Comparison of ENCODE assay signal across 33 cellular contexts in the genomic region with DNA sequence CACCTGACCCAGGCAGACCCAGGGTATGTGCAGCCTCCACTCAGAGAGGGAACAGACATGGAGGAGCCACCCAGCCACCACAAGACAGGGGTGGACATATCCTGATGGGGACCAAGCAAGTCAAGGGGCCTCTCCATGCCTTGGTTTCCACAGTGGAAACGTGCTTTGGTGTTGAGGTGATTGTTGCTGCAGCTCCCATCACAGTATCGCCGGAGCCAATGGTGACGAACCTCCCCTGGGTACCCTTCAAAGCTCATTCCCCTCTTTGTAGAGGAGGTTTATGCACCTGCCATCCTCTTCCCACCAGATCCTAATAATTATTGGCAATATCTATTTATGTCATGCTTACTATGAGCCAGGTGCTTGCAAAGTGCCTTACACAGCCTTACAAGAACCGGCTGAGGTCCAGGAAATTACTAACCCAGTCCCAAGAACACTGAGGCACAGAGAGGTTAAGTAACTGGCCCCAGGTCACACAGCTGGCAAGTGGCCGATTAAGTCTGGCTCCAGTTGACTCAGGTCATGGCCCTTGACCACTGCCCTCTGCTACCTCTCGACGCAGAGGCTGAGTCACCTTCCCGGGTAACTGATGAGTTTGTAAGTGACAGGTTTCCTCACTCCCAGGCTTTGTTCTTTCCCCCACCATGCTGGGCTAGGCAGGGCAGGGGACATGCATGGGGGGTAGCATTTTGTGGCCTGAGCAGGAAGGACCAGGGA. TPM values are rescaled to one million over a fixed set of nuclear protein-coding genes. Genes with fewer than 3 reads are reported as not detected.
"Had no signal": no experiment of that assay in that cellular context is flagged by ENCODE, and none has a peak within 500 bp of the region (broad histone marks: within the 10 kb centered on the region; RNA-seq: fewer than 3 reads in every experiment).

No MANE protein-coding gene starts in this region.

- DNase-seq: activated CD4-positive, alpha-beta memory T cell treated with anti-CD3 and anti-CD28 coated beads, Interleukin-2, amount 10 ng/mL, durations not matched to agents 7 days and 5 days; activated CD4-positive, alpha-beta T cell treated with anti-CD3 and anti-CD28 coated beads for 1 hour; activated CD4-positive, alpha-beta T cell treated with anti-CD3 and anti-CD28 coated beads for 48 hours; activated CD4-positive, CD25-positive, alpha-beta regulatory T cell; activated gamma-delta T cell; activated naive CD4-positive, alpha-beta T cell treated with Interleukin-2 at 50 U/mL for 16 hours; activated naive CD8-positive, alpha-beta T cell treated with anti-CD3 and anti-CD28 coated beads, Interleukin-2, amount 10 ng/mL, durations not matched to agents 7 days and 5 days; activated T-cell treated with anti-CD3 and anti-CD28 coated beads, Interleukin-2, amount 50 U/mL, for 24 hours; amygdala; NCI-H1105; NCI-H1417 treated with DMSO at 0.1 percent for 48 hours; NCI-H1930; NCI-H2081 treated with DMSO at 0.1 percent for 48 hours; NCI-H510A; NCI-H526; NCI-H748 treated with DMSO at 0.1 percent for 48 hours; NK-92 treated with Interleukin-12 subunit alpha and Interleukin-12 subunit beta, amount 100 ng/mL, for 24 hours; PC-9; SHP77; SJCRH30; T1000; WERI-Rb-1 had no signal

- H3K9me3 Mint-ChIP-seq: activated CD4-positive, alpha-beta memory T cell treated with anti-CD3 and anti-CD28 coated beads, Interleukin-2, amount 10 ng/mL, durations not matched to agents 7 days and 5 days; activated naive CD4-positive, alpha-beta T cell treated with anti-CD3 and anti-CD28 coated beads, Interleukin-2, amount 50 U/mL, for 24 hours; activated naive CD8-positive, alpha-beta T cell treated with anti-CD3 and anti-CD28 coated beads, Interleukin-2, amount 10 ng/mL, durations not matched to agents 7 days and 5 days; activated T-cell treated with anti-CD3 and anti-CD28 coated beads, Interleukin-2, amount 50 U/mL, for 24 hours; activated T-helper 2 cell treated with anti-CD3 and anti-CD28 coated beads, Interferon-gamma antibody, Interleukin-2, Interleukin-4, amounts not matched to agents 10 μg/mL and 5 μg/mL and 100 μg/mL, durations not matched to agents 14 hours and 24 hours and 36 hours; central memory CD8-positive, alpha-beta T cell had no signal

- H3K36me3 ChIP-seq: ascending aorta, cardiac muscle cell, SJCRH30, WERI-Rb-1 had no signal

- H3K27me3 ChIP-seq: ascending aorta, cardiac muscle cell, SJCRH30 had no signal

- H3K27ac ChIP-seq: ascending aorta, cardiac muscle cell, PC-9, RWPE1, SJCRH30, SK-N-MC, WERI-Rb-1 had no signal

- H3K4me1 ChIP-seq: ascending aorta, SJCRH30 had no signal

- H3K27ac Mint-ChIP-seq: activated CD4-positive, alpha-beta memory T cell treated with anti-CD3 and anti-CD28 coated beads, Interleukin-2, amount 10 ng/mL, durations not matched to agents 7 days and 5 days; activated naive CD4-positive, alpha-beta T cell treated with anti-CD3 and anti-CD28 coated beads, Interleukin-2, amount 50 U/mL, for 24 hours; activated naive CD8-positive, alpha-beta T cell treated with anti-CD3 and anti-CD28 coated beads, Interleukin-2, amount 10 ng/mL, durations not matched to agents 7 days and 5 days; activated T-cell treated with anti-CD3 and anti-CD28 coated beads, Interleukin-2, amount 50 U/mL, for 24 hours; activated T-helper 2 cell treated with anti-CD3 and anti-CD28 coated beads, Interferon-gamma antibody, Interleukin-2, Interleukin-4, amounts not matched to agents 10 μg/mL and 5 μg/mL and 100 μg/mL, durations not matched to agents 14 hours and 24 hours and 36 hours had no signal

- H3K4me3 Mint-ChIP-seq: activated CD4-positive, alpha-beta memory T cell treated with anti-CD3 and anti-CD28 coated beads, Interleukin-2, amount 10 ng/mL, durations not matched to agents 7 days and 5 days; activated naive CD4-positive, alpha-beta T cell treated with anti-CD3 and anti-CD28 coated beads, Interleukin-2, amount 50 U/mL, for 24 hours; activated naive CD8-positive, alpha-beta T cell treated with anti-CD3 and anti-CD28 coated beads, Interleukin-2, amount 10 ng/mL, durations not matched to agents 7 days and 5 days; activated T-cell treated with anti-CD3 and anti-CD28 coated beads, Interleukin-2, amount 50 U/mL, for 24 hours; central memory CD8-positive, alpha-beta T cell had no signal

- H3K4me1 Mint-ChIP-seq: activated CD4-positive, alpha-beta memory T cell treated with anti-CD3 and anti-CD28 coated beads, Interleukin-2, amount 10 ng/mL, durations not matched to agents 7 days and 5 days; activated naive CD4-positive, alpha-beta T cell treated with anti-CD3 and anti-CD28 coated beads, Interleukin-2, amount 50 U/mL, for 24 hours; activated naive CD8-positive, alpha-beta T cell treated with anti-CD3 and anti-CD28 coated beads, Interleukin-2, amount 10 ng/mL, durations not matched to agents 7 days and 5 days; central memory CD8-positive, alpha-beta T cell had no signal

- H3K36me3 Mint-ChIP-seq: activated naive CD4-positive, alpha-beta T cell treated with anti-CD3 and anti-CD28 coated beads, Interleukin-2, amount 50 U/mL, for 24 hours; activated naive CD8-positive, alpha-beta T cell treated with anti-CD3 and anti-CD28 coated beads, Interleukin-2, amount 10 ng/mL, durations not matched to agents 7 days and 5 days had no signal

- H3K9me3 ChIP-seq: ascending aorta had no signal

- H3K4me3 ChIP-seq: ascending aorta, cardiac muscle cell, PC-9, SJCRH30, SK-N-MC had no signal

RNA-seq across cellular contexts. Expression of gene SLC12A3, which starts 20.6 kb away (rescaled TPM):
- total RNA-seq: activated CD4-positive, alpha-beta memory T cell treated with anti-CD3 and anti-CD28 coated beads, Interleukin-2, amount 10 ng/mL, durations not matched to agents 7 days and 5 days; activated CD8-positive, alpha-beta memory T cell treated with anti-CD3 and anti-CD28 coated beads for 36 hours; activated naive CD8-positive, alpha-beta T cell treated with anti-CD3 and anti-CD28 coated beads, Interleukin-2, amount 10 ng/mL, durations not matched to agents 7 days and 5 days; activated T-helper 2 cell treated with anti-CD3 and anti-CD28 coated beads, Interferon-gamma antibody, Interleukin-2, Interleukin-4, amounts not matched to agents 10 μg/mL and 5 μg/mL and 100 μg/mL, durations not matched to agents 14 hours and 24 hours and 36 hours; ascending aorta; cardiac muscle cell; MCF 10A; SJCRH30; T-helper 1 cell treated with Interleukin-12 subunit alpha and Interleukin-12 subunit beta and Interleukin-4 antibody, amounts not matched to agents 30 ng/mL and 1 ng/mL, for 36 hours; T-helper 2 cell treated with Interferon-gamma antibody and Interleukin-4, amounts not matched to agents 100 ng/mL and 5 ng/mL, for 36 hours had no signal
- polyA plus RNA-seq: cardiac muscle cell had no signal
